ENCODE assay signal across 13 cellular contexts in genomic region chr11:112199101-112199500, GRCh38. TPM values are rescaled to one million over a fixed set of nuclear protein-coding genes. Genes with fewer than 3 reads are reported as not detected.
"Had no signal": no experiment of that assay in that cellular context is flagged by ENCODE, and none has a peak within 500 bp of the region (broad histone marks: within the 10 kb centered on the region; RNA-seq: fewer than 3 reads in every experiment).

No MANE protein-coding gene starts in this region.

RNA-seq across cellular contexts. Expression of gene BCO2, which starts 23.8 kb away (rescaled TPM):
- polyA plus RNA-seq: naive thymus-derived CD8-positive, alpha-beta T cell had no signal

RNA-seq across cellular contexts. Expression of gene TEX12, which starts 31.9 kb away (rescaled TPM):
- total RNA-seq: neural crest cell, occipital lobe, osteoblast, osteocyte, pancreas, progenitor cell of endocrine pancreas, pulmonary artery endothelial cell, renal cortical epithelial cell, right atrium auricular region, smooth muscle cell had no signal
- polyA plus RNA-seq: naive thymus-derived CD8-positive, alpha-beta T cell; sigmoid colon; smooth muscle cell had no signal

RNA-seq across cellular contexts. Expression of gene IL18, which starts 35.2 kb away (rescaled TPM):
- total RNA-seq: naive thymus-derived CD8-positive, alpha-beta T cell; neural crest cell; osteoblast had no signal
- polyA plus RNA-seq: neural cell had no signal
